21 cellular contexts compared by ENCODE assay signal in genomic region chr2:107731435-107731834, GRCh38.
DNase-seq lines count a peak whose midpoint lies in the region; ATAC-seq, FAIRE-seq and TF ChIP-seq lines count a peak whose summit lies in the region.
"Had no signal": no experiment of that assay in that cellular context is flagged by ENCODE, and none has a peak within 500 bp of the region (broad histone marks: within the 10 kb centered on the region; RNA-seq: fewer than 3 reads in every experiment).

No MANE protein-coding gene starts in this region.

- H3K4me2 ChIP-seq in Loucy (ENCODE audit: low read depth, low read length, poor library complexity, severe bottlenecking) (peak overlapping the region; percentile 30), K562 (ENCODE audit: insufficient read depth, low read length) (no peak overlapping the region)
- H3K4me2 ChIP-seq: A549 had no signal

- CTCF ChIA-PET in K562 (lab: Yijun Ruan, JAX; ENCODE audit: low intra/inter-chr PET ratio) = no interaction called here

- no peaks in the 10 kb centered on the region for H3K36me3 ChIP-seq in Loucy (ENCODE audit: insufficient read depth, low read length)
- peaks cover 61% of the 10 kb centered on the region; the same call in 2 of the 3 replicates for H3K36me3 ChIP-seq in K562 (ENCODE audit: control insufficient read depth, insufficient read depth, low read length)
- H3K36me3 ChIP-seq: BLaER1 treated with 17β-estradiol and CSF1 and Interleukin-3, amounts not matched to agents 10 nM and 100 nM had no signal

- H3K79me2 ChIP-seq in Loucy (ENCODE audit: insufficient read depth, low read length) (no peaks in the 10 kb centered on the region), K562 (ENCODE audit: control insufficient read depth, insufficient read depth, low read length) (peaks cover 97% of the 10 kb centered on the region)

- no peak for FAIRE-seq in K562 (lab: Jason Lieb, UNC)
- FAIRE-seq: A549, D721Med, G401.6, GM12891, GM19239 had no signal

- no peak for ATAC-seq in K562
- no peak for ATAC-seq in GM18520 (IDR thresholded peaks at IDR 0.05; ENCODE audit: unreplicated experiment)
- ATAC-seq in HG03045 (IDR thresholded peaks at IDR 0.05; ENCODE audit: unreplicated experiment) = no peak
- ATAC-seq: A549; CD8-positive, alpha-beta T cell had no signal

- no TSS peak for BruUV-seq in K562 (replicated peaks; lab: Mats Ljungman, UMichigan)

- H3K4me1 ChIP-seq in Loucy (ENCODE audit: insufficient read depth, low read length, poor library complexity, severe bottlenecking) = peaks cover 33% of the 10 kb centered on the region
- peaks cover 0 to 25% of the 10 kb centered on the region in 2 experiments; a peak in 3 of 5 replicates for H3K4me1 ChIP-seq in K562 (replicated peaks in 1 of 2; ENCODE audit: control insufficient read depth in 2 of 2, insufficient read depth in 2 of 2, low read length in 2 of 2)
- H3K4me1 ChIP-seq: Caco-2 had no signal

- no peak for TF ChIP-seq RAD21 in K562 (CRISPR knock-in tag; conservative IDR thresholded peaks at IDR 0.05 in 1 of 2, IDR thresholded peaks at IDR 0.05 in 1 of 2)

- H3K27me3 ChIP-seq in Loucy (ENCODE audit: insufficient read depth, low read length, poor library complexity, severe bottlenecking) (no peaks in the 10 kb centered on the region), K562 (ENCODE audit: control insufficient read depth in 2 of 2, insufficient read depth in 2 of 2, low read length in 2 of 2) (no peaks in the 10 kb centered on the region)
- H3K27me3 ChIP-seq: BLaER1 treated with 17β-estradiol and CSF1 and Interleukin-3, amounts not matched to agents 10 nM and 100 nM had no signal

- H3K4me3 Mint-ChIP-seq in neural crest cell = no peak overlapping the region
- H3K4me3 Mint-ChIP-seq: B cell; CD4-positive, alpha-beta T cell; CD8-positive, alpha-beta T cell had no signal

- no peaks in the 10 kb centered on the region for H3K27me3 Mint-ChIP-seq in neural crest cell (ENCODE audit: low read depth)
- H3K27me3 Mint-ChIP-seq: B cell; CD4-positive, alpha-beta T cell had no signal

- no peaks in the 10 kb centered on the region for H3K36me3 Mint-ChIP-seq in neural crest cell (ENCODE audit: low read depth)
- H3K36me3 Mint-ChIP-seq: CD8-positive, alpha-beta T cell had no signal

- intact Hi-C loops in K562 (cut with micrococcal nuclease) = loop anchor here (2.0 kb wide), 1 partner anchor 15 kb away; no protein-coding TSS in a partner anchor

- POLR2A ChIA-PET in K562 (lab: Yijun Ruan, JAX) = no interaction called here

- H3K4me1 Mint-ChIP-seq in neural crest cell = no peaks in the 10 kb centered on the region
- H3K4me1 Mint-ChIP-seq: B cell had no signal

- no peaks in the 10 kb centered on the region for H3F3A ChIP-seq in Loucy (ENCODE audit: low read depth)

- H3K9me3 ChIP-seq in Loucy (ENCODE audit: insufficient read depth, low read depth, low read length) (no peaks in the 10 kb centered on the region), K562 (replicated peaks; ENCODE audit: control insufficient read depth, insufficient read depth, low read depth, low read length) (no peaks in the 10 kb centered on the region)
- H3K9me3 ChIP-seq: A549; BLaER1 treated with 17β-estradiol and CSF1 and Interleukin-3, amounts not matched to agents 10 nM and 100 nM; Caco-2 had no signal

- H3K9ac ChIP-seq in Loucy (ENCODE audit: low read depth, low read length, poor library complexity, severe bottlenecking) (no peak overlapping the region), K562 (ENCODE audit: insufficient read depth in 1 of 2, low read depth in 2 of 2, low read length in 2 of 2) (no peak overlapping the region)
- H3K9ac ChIP-seq: BLaER1 treated with 17β-estradiol and CSF1 and Interleukin-3, amounts not matched to agents 10 nM and 100 nM had no signal

- no peak overlapping the region for H3K4me3 ChIP-seq in Loucy (ENCODE audit: low read length, poor library complexity, severe bottlenecking)
- H3K4me3 ChIP-seq in K562 = no peak overlapping the region
- H3K4me3 ChIP-seq: A549; BLaER1 treated with 17β-estradiol and CSF1 and Interleukin-3, amounts not matched to agents 10 nM and 100 nM had no signal

- no peaks in the 10 kb centered on the region for H3K9me2 ChIP-seq in Loucy (replicated peaks; ENCODE audit: low read depth, low read length)

- H3K27ac ChIP-seq in K562 (ENCODE audit: extremely low read depth, low read depth, low read length) = peak overlapping the region; percentile 54; the same call in 1 of the 3 replicates
- H3K27ac ChIP-seq: 22Rv1; A549; BLaER1 treated with 17β-estradiol and CSF1 and Interleukin-3, amounts not matched to agents 10 nM and 100 nM; C4-2B had no signal

- H4K20me1 ChIP-seq in Loucy (ENCODE audit: insufficient read depth, low read length, poor library complexity, severe bottlenecking) (no peaks in the 10 kb centered on the region), K562 (replicated peaks; ENCODE audit: control insufficient read depth, insufficient read depth, low read length) (peaks cover 44% of the 10 kb centered on the region)
- H4K20me1 ChIP-seq: BLaER1 treated with 17β-estradiol and CSF1 and Interleukin-3, amounts not matched to agents 10 nM and 100 nM had no signal

- no peaks in the 10 kb centered on the region for H3K9me1 ChIP-seq in K562 (ENCODE audit: control insufficient read depth, insufficient read depth, low read length)

- in situ Hi-C loops in K562 (cut with MboI) = no loop called here

- DNase-seq in K562 (ENCODE audit: extremely low read depth in 1 of 4, low spot score in 3 of 4) (no peak), neural crest cell (ENCODE audit: low read depth, low spot score) (no peak)
- DNase-seq: AML-193; Caco-2; Calu3; CD4-positive, alpha-beta T cell; CD8-positive, alpha-beta T cell; DMS79 treated with DMSO at 0.1 percent for 48 hours; GF-D8 had no signal

- no peak overlapping the region for H2AFZ ChIP-seq in Loucy (ENCODE audit: low read length)
- H2AFZ ChIP-seq in K562 (ENCODE audit: low read depth, low read length) = no peak overlapping the region

- TF ChIP-seq POLR2A in K562 (conservative IDR thresholded peaks at IDR 0.05) = no peak

- peak overlapping the region; percentile 31 for H3K27ac Mint-ChIP-seq in neural crest cell (ENCODE audit: unreplicated experiment)
- H3K27ac Mint-ChIP-seq: B cell; CD4-positive, alpha-beta T cell; CD8-positive, alpha-beta T cell had no signal

- no peak for TF ChIP-seq CTCF in Loucy (conservative IDR thresholded peaks at IDR 0.05; ENCODE audit: low read length)
- no peak for TF ChIP-seq CTCF in K562 (IDR thresholded peaks at IDR 0.05 in 2 of 3, conservative IDR thresholded peaks at IDR 0.05 in 1 of 3; ENCODE audit: insufficient read depth in 2 of 3, low read depth in 1 of 3, low read length in 3 of 3)
- TF ChIP-seq CTCF in neural crest cell (conservative IDR thresholded peaks at IDR 0.05) = no peak

- no peaks in the 10 kb centered on the region for H3K9me3 Mint-ChIP-seq in neural crest cell

- no peak for TF ChIP-seq EP300 in K562 (IDR thresholded peaks at IDR 0.05; ENCODE audit: low read length)

TF ChIP-seq in K562, 482 proteins besides CTCF, POLR2A, EP300 and RAD21:
- TF ChIP-seq RBM14 (IDR thresholded peaks at IDR 0.05; ENCODE audit: borderline replicate concordance, insufficient read depth, low read depth, low read length) (no peak), ELF1 (tag; IDR thresholded peaks at IDR 0.05) (no peak), PPARD (CRISPR knock-in tag; IDR thresholded peaks at IDR 0.05) (no peak), MNT (conservative IDR thresholded peaks at IDR 0.05) (0 out of 4 replicates have a peak, but pooled peaks of 1 of the 2 experiments have one; percentile 3), DACH1 (IDR thresholded peaks at IDR 0.05; ENCODE audit: partially characterized antibody) (peak; percentile 97), ARHGAP35 (IDR thresholded peaks at IDR 0.05; ENCODE audit: partially characterized antibody) (no peak), ZNF384 (IDR thresholded peaks at IDR 0.05; ENCODE audit: low read depth, low read length) (no peak), TCF3 (CRISPR knock-in tag; IDR thresholded peaks at IDR 0.05) (no peak), ZNF197 (CRISPR knock-in tag; IDR thresholded peaks at IDR 0.05; ENCODE audit: low read depth) (no peak), SMARCC2 (IDR thresholded peaks at IDR 0.05; ENCODE audit: low read depth) (no peak)
TF ChIP-seq in K562: peak in this region for 2.
